ENCODE assay signal across 20 cellular contexts in the genomic region with DNA sequence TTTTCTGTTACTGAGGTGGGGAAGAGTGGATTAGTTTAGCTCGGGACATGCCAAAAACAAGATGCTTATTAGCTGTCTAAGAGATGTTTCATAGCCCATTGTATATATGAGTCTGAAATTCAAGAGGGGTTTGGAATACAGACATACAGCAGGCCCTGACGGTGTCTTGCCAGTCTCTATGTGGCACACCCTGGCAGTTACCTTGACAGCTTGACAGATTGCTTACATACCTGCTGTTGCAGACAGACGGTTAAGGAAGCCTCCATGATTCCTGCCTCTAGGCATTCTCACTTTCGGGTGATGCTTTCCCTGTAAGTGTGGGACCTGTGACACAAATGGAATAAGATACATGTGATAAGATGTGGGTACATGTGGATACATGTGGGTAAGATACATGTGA.
"Had no signal": no experiment of that assay in that cellular context is flagged by ENCODE, and none has a peak within 500 bp of the region (broad histone marks: within the 10 kb centered on the region; RNA-seq: fewer than 3 reads in every experiment).

No MANE protein-coding gene starts in this region.

- H3K9me3 Mint-ChIP-seq: activated naive CD4-positive, alpha-beta T cell treated with anti-CD3 and anti-CD28 coated beads, Interleukin-2, amount 50 U/mL, for 24 hours; brain; dendritic cell treated with granulocyte-macrophage colony-stimulating factor and Interleukin-4, amounts not matched to agents 40 ng/mL and 50 ng/mL, for 4 days; stimulated activated naive CD8-positive, alpha-beta T cell treated with anti-CD3 and anti-CD28 coated beads, Interleukin-15, amount 100 ng/mL, for 72 hours had no signal

- H2AFZ ChIP-seq: parathyroid adenoma had no signal

- H3K36me3 Mint-ChIP-seq: activated naive CD4-positive, alpha-beta T cell treated with anti-CD3 and anti-CD28 coated beads, Interleukin-2, amount 50 U/mL, for 24 hours; brain had no signal

- DNase-seq: activated CD4-positive, alpha-beta T cell treated with anti-CD3 and anti-CD28 coated beads for 1 hour; activated CD4-positive, alpha-beta T cell treated with anti-CD3 and anti-CD28 coated beads, Interleukin-2, amount 50 U/mL, for 1 hour; activated gamma-delta T cell treated with Interleukin-2 at 50 U/mL for 16 hours; activated T-cell treated with anti-CD3 and anti-CD28 coated beads, Interleukin-2, amount 50 U/mL, for 1 hour; anterior cingulate cortex; caudate nucleus; heart right ventricle; left ventricle myocardium inferior; nucleus accumbens; right cardiac atrium; stimulated activated CD4-positive, alpha-beta T cell treated with anti-CD3 and anti-CD28 coated beads, Interleukin-1b, Interleukin-23, amount 100 ng/mL, for 48 hours; stimulated activated naive CD8-positive, alpha-beta T cell treated with anti-CD3 and anti-CD28 coated beads, Interleukin-15, amount 100 ng/mL, for 72 hours; T-helper 1 cell had no signal

- H3K9ac ChIP-seq: parathyroid adenoma had no signal

- ATAC-seq: heart right ventricle; right cardiac atrium; stimulated activated naive CD8-positive, alpha-beta T cell treated with anti-CD3 and anti-CD28 coated beads, Interleukin-15, amount 100 ng/mL, for 72 hours had no signal

- H3K4me1 ChIP-seq: heart right ventricle, left ventricle myocardium inferior, parathyroid adenoma, tibial nerve had no signal

- H3K27me3 ChIP-seq: suprapubic skin, tibial nerve had no signal

- H3K27ac ChIP-seq: heart right ventricle, left ventricle myocardium inferior, parathyroid adenoma, suprapubic skin, tibial nerve had no signal

- H3K27me3 Mint-ChIP-seq: brain had no signal

- FAIRE-seq: TTC549 had no signal

- H3K79me2 ChIP-seq: parathyroid adenoma had no signal

- H3K27ac Mint-ChIP-seq: activated naive CD4-positive, alpha-beta T cell treated with anti-CD3 and anti-CD28 coated beads, Interleukin-2, amount 50 U/mL, for 24 hours; brain; dendritic cell treated with granulocyte-macrophage colony-stimulating factor and Interleukin-4, amounts not matched to agents 40 ng/mL and 50 ng/mL, for 4 days; stimulated activated naive CD8-positive, alpha-beta T cell treated with anti-CD3 and anti-CD28 coated beads, Interleukin-15, amount 100 ng/mL, for 72 hours had no signal

- H3K4me1 Mint-ChIP-seq: activated naive CD4-positive, alpha-beta T cell treated with anti-CD3 and anti-CD28 coated beads, Interleukin-2, amount 50 U/mL, for 24 hours; stimulated activated naive CD8-positive, alpha-beta T cell treated with anti-CD3 and anti-CD28 coated beads, Interleukin-15, amount 100 ng/mL, for 72 hours had no signal

- H3K36me3 ChIP-seq: heart right ventricle, left ventricle myocardium inferior, suprapubic skin, tibial nerve had no signal

- H3K4me3 ChIP-seq: heart right ventricle, left ventricle myocardium inferior, suprapubic skin, tibial nerve had no signal

- H3K9me3 ChIP-seq: heart right ventricle, left ventricle myocardium inferior, suprapubic skin, tibial nerve had no signal

- H3K4me3 Mint-ChIP-seq: activated naive CD4-positive, alpha-beta T cell treated with anti-CD3 and anti-CD28 coated beads, Interleukin-2, amount 50 U/mL, for 24 hours; brain; dendritic cell treated with granulocyte-macrophage colony-stimulating factor and Interleukin-4, amounts not matched to agents 40 ng/mL and 50 ng/mL, for 4 days; stimulated activated naive CD8-positive, alpha-beta T cell treated with anti-CD3 and anti-CD28 coated beads, Interleukin-15, amount 100 ng/mL, for 72 hours had no signal
